12 cellular contexts compared by ENCODE assay signal in the genomic region with DNA sequence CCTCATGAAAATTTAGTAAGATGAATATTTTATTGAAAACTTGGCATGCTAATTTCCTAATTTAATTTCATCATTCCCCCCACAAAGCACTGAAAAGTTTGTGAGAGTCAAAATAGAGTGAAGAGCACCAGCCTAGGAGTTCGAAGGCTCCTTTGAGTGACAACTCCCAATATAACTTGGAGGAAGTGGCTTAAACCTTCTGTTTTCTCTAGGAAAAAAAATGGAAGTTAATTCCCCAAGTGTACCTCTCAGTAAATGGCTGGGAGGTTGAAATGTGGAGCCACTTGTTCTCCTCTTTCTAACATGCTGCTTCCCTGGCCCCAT.
A peak's percentile ranks its signal among the peaks of the same experiment; 100 is the strongest.
DNase-seq lines count a peak whose midpoint lies in the region; ATAC-seq and TF ChIP-seq lines count a peak whose summit lies in the region.
"Had no signal": no experiment of that assay in that cellular context is flagged by ENCODE, and none has a peak within 500 bp of the region (broad histone marks: within the 10 kb centered on the region; RNA-seq: fewer than 3 reads in every experiment).

No MANE protein-coding gene starts in this region.

- no peaks in the 10 kb centered on the region for H3K36me3 Mint-ChIP-seq in activated naive CD4-positive, alpha-beta T cell treated with anti-CD3 and anti-CD28 coated beads, Interleukin-2, amount 50 U/mL, for 24 hours
- peaks cover 4 to 5% of the 10 kb centered on the region in 2 donors for H3K36me3 Mint-ChIP-seq in stimulated activated naive B cell treated with anti-CD40 and anti-IgM and Interleukin-4, amounts not matched to agents 10 μg/mL and 1 μg/mL and 100 μg/mL, for 72 hours

- no peak for DNase-seq in activated naive CD4-positive, alpha-beta T cell treated with Interleukin-2 at 50 U/mL for 16 hours
- DNase-seq in RWPE1 (ENCODE audit: low spot score) (no peak), lower lobe of right lung (no peak), NCI-H1417 treated with DMSO at 0.1 percent for 48 hours (lab: John Stamatoyannopoulos, UW) (no peak), GOT3 (lab: John Stamatoyannopoulos, UW) (no peak), left ventricle myocardium inferior (no peak)
- no peak for DNase-seq in stimulated activated naive B cell treated with anti-CD40 and anti-IgM and Interleukin-4, amounts not matched to agents 10 μg/mL and 1 μg/mL and 100 μg/mL, for 72 hours

- H3K9me3 ChIP-seq in lower lobe of right lung (no peaks in the 10 kb centered on the region), left ventricle myocardium inferior (replicated peaks) (no peaks in the 10 kb centered on the region)
- H3K9me3 ChIP-seq: psoas muscle, SK-N-SH, testis, uterus had no signal

- POLR2A ChIA-PET in RWPE1 (lab: Yijun Ruan, JAX; ENCODE audit: low non-redundant PET): no interaction called here

- H3K4me1 ChIP-seq in lower lobe of right lung (peaks cover 10% of the 10 kb centered on the region), left ventricle myocardium inferior (peaks cover 5% of the 10 kb centered on the region)
- H3K4me1 ChIP-seq: testis, uterus had no signal

- H3K27ac ChIP-seq in RWPE1: no peak overlapping the region
- no peak overlapping the region for H3K27ac ChIP-seq in lower lobe of right lung
- no peak overlapping the region for H3K27ac ChIP-seq in left ventricle myocardium inferior (replicated peaks)
- H3K27ac ChIP-seq: testis had no signal

- no peak overlapping the region for H3K4me3 Mint-ChIP-seq in activated naive CD4-positive, alpha-beta T cell treated with anti-CD3 and anti-CD28 coated beads, Interleukin-2, amount 50 U/mL, for 24 hours
- no peak overlapping the region for H3K4me3 Mint-ChIP-seq in stimulated activated naive B cell treated with anti-CD40 and anti-IgM and Interleukin-4, amounts not matched to agents 10 μg/mL and 1 μg/mL and 100 μg/mL, for 72 hours

- H3K4me1 Mint-ChIP-seq in activated naive CD4-positive, alpha-beta T cell treated with anti-CD3 and anti-CD28 coated beads, Interleukin-2, amount 50 U/mL, for 24 hours: peaks cover 43% of the 10 kb centered on the region
- H3K4me1 Mint-ChIP-seq in stimulated activated naive B cell treated with anti-CD40 and anti-IgM and Interleukin-4, amounts not matched to agents 10 μg/mL and 1 μg/mL and 100 μg/mL, for 72 hours: peaks cover 17 to 36% of the 10 kb centered on the region in 2 donors

- no peak for ATAC-seq in lower lobe of right lung
- ATAC-seq in stimulated activated naive B cell treated with anti-CD40 and anti-IgM and Interleukin-4, amounts not matched to agents 10 μg/mL and 1 μg/mL and 100 μg/mL, for 72 hours (replicated peaks): peak; percentile 1 to 3

- H3K27me3 Mint-ChIP-seq in activated naive CD4-positive, alpha-beta T cell treated with anti-CD3 and anti-CD28 coated beads, Interleukin-2, amount 50 U/mL, for 24 hours: no peaks in the 10 kb centered on the region
- no peaks in the 10 kb centered on the region for H3K27me3 Mint-ChIP-seq in stimulated activated naive B cell treated with anti-CD40 and anti-IgM and Interleukin-4, amounts not matched to agents 10 μg/mL and 1 μg/mL and 100 μg/mL, for 72 hours

- no peak overlapping the region for H3K4me3 ChIP-seq in lower lobe of right lung
- H3K4me3 ChIP-seq in left ventricle myocardium inferior: no peak overlapping the region
- H3K4me3 ChIP-seq: psoas muscle, testis, uterus had no signal

- CTCF ChIA-PET in RWPE1 (lab: Yijun Ruan, JAX): interaction anchor here (0.6 to 2.4 kb wide), 11 partner anchors 35 to 539 kb away, joined by 3 to 19 read pairs (median 4); no protein-coding TSS in a partner anchor

- peak overlapping the region; percentile 84 for H3K27ac Mint-ChIP-seq in activated naive CD4-positive, alpha-beta T cell treated with anti-CD3 and anti-CD28 coated beads, Interleukin-2, amount 50 U/mL, for 24 hours
- no peak overlapping the region for H3K27ac Mint-ChIP-seq in stimulated activated naive B cell treated with anti-CD40 and anti-IgM and Interleukin-4, amounts not matched to agents 10 μg/mL and 1 μg/mL and 100 μg/mL, for 72 hours

- no peaks in the 10 kb centered on the region for H3K9me3 Mint-ChIP-seq in activated naive CD4-positive, alpha-beta T cell treated with anti-CD3 and anti-CD28 coated beads, Interleukin-2, amount 50 U/mL, for 24 hours
- H3K9me3 Mint-ChIP-seq in stimulated activated naive B cell treated with anti-CD40 and anti-IgM and Interleukin-4, amounts not matched to agents 10 μg/mL and 1 μg/mL and 100 μg/mL, for 72 hours: peaks cover 3 to 9% of the 10 kb centered on the region in 2 donors

- H3K36me3 ChIP-seq in lower lobe of right lung (no peaks in the 10 kb centered on the region), left ventricle myocardium inferior (no peaks in the 10 kb centered on the region)
- H3K36me3 ChIP-seq: uterus had no signal

- TF ChIP-seq CTCF in RWPE1 (conservative IDR thresholded peaks at IDR 0.05; ENCODE audit: low read depth) (peak; percentile 49), lower lobe of right lung (IDR thresholded peaks at IDR 0.05) (peak; percentile 19), left ventricle myocardium inferior (IDR thresholded peaks at IDR 0.05; ENCODE audit: borderline replicate concordance) (no peak)

- H3K27me3 ChIP-seq in lower lobe of right lung (ENCODE audit: low read depth) (no peaks in the 10 kb centered on the region), left ventricle myocardium inferior (ENCODE audit: low read depth) (no peaks in the 10 kb centered on the region)
- H3K27me3 ChIP-seq: testis, uterus had no signal

- intact Hi-C loops in lower lobe of right lung (cut with DNase I): loop anchor here (10.0 kb wide), 1 partner anchor 535 kb away; no protein-coding TSS in a partner anchor
- intact Hi-C loops in left ventricle myocardium inferior (cut with micrococcal nuclease): loop anchor here (10.0 kb wide), 2 partner anchors 75 to 525 kb away; no protein-coding TSS in a partner anchor

Comparison
In these comparisons a context has a peak if more than half of its experiments do, and no peak if none do; other contexts are left out.
1. ATAC-seq: peak in stimulated activated naive B cell treated with anti-CD40 and anti-IgM and Interleukin-4, amounts not matched to agents 10 μg/mL and 1 μg/mL and 100 μg/mL, for 72 hours (2 of 2); none in lower lobe of right lung (0 of 2).